21 cellular contexts compared by ENCODE assay signal in the genomic region with DNA sequence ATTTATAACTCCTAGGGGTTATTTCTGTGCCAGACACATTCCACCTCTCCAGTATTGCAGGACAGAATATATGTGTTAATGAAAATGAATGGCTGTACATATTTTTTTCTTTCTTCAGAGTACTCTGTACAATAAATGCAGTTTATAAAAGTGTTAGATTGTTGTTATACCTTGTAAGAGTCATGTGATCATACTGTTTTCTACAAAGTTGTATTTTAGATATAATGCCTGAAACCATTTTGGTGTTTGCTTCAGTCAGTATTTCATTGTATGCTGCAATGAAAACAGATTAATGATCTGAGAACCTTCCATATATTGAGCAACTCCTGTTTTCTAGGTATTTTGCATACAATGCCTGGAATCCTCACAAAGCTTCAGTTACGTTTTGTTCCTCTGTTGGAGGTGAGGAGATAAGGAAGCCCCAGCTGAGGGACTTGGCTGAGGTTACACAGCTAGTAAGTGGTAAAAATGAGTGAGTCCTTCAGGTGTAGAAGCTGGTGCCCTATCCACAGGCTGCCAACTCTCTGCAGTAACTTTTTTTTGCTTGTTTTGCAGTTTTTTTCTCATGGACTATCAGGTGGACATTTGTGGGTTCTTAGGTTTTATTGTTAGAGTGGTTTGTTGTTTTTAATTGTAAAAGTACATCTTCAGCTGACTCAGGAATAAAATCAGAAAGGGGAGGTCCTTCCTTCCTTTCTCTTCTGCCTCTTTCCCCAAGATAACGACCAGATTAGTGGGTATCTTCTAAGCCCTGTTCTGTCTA. TPM values are rescaled to one million over a fixed set of nuclear protein-coding genes. Genes with fewer than 3 reads are reported as not detected.
DNase-seq lines count a peak whose midpoint lies in the region; ATAC-seq, FAIRE-seq and TF ChIP-seq lines count a peak whose summit lies in the region.
"Had no signal": no experiment of that assay in that cellular context is flagged by ENCODE, and none has a peak within 500 bp of the region (broad histone marks: within the 10 kb centered on the region; RNA-seq: fewer than 3 reads in every experiment).

No MANE protein-coding gene starts in this region.

- H4K8ac ChIP-seq in IMR-90 (ENCODE audit: low read depth in 2 of 2, low read length in 2 of 2): no peak overlapping the region

- H4K5ac ChIP-seq in IMR-90 (ENCODE audit: low read depth, low read length): no peak overlapping the region

- H3K27me3 ChIP-seq in IMR-90 (ENCODE audit: control insufficient read depth, insufficient read depth, low read length): no peaks in the 10 kb centered on the region
- H3K27me3 ChIP-seq: BE2C, MG63 had no signal

- H3K14ac ChIP-seq in IMR-90 (replicated peaks; ENCODE audit: low read depth, low read length): no peak overlapping the region

- no peaks in the 10 kb centered on the region for H4K20me1 ChIP-seq in IMR-90 (ENCODE audit: insufficient read depth, low read length)

- H3K9ac ChIP-seq in IMR-90 (ENCODE audit: low read depth, low read length): no peak overlapping the region

- TF ChIP-seq RAD21 in IMR-90 (IDR thresholded peaks at IDR 0.05; ENCODE audit: low read length): no peak

- no peak for DNase-seq in activated T-cell treated with anti-CD3 and anti-CD28 coated beads, Interleukin-2, amount 50 U/mL, for 24 hours
- DNase-seq in activated T-cell treated with anti-CD3 and anti-CD28 coated beads for 4 hours (no peak), IMR-90 (no peak), renal cortical epithelial cell (ENCODE audit: low read depth) (peak; percentile 7), H4 (ENCODE audit: low spot score) (no peak), RCC 7860 (ENCODE audit: low spot score) (no peak)
- no peak for DNase-seq in activated T-helper 2 cell treated with anti-CD3 and anti-CD28 coated beads, Interferon-gamma antibody, Interleukin-2, Interleukin-4, amounts not matched to agents 10 μg/mL and 5 μg/mL and 100 μg/mL, durations not matched to agents 14 hours and 24 hours and 36 hours (ENCODE audit: low spot score)
- DNase-seq: BE2C, EL, MG63, NCI-H1048, NCI-H1436 treated with DMSO at 0.1 percent for 48 hours, NCI-H2029, NCI-H226, NCI-H510A treated with DMSO at 0.1 percent for 48 hours, NCI-H748 treated with DMSO at 0.1 percent for 48 hours had no signal

- peaks cover 95% of the 10 kb centered on the region for H3K36me3 Mint-ChIP-seq in activated T-cell treated with anti-CD3 and anti-CD28 coated beads, Interleukin-2, amount 50 U/mL, for 24 hours (ENCODE audit: low read depth)
- peaks cover 67% of the 10 kb centered on the region for H3K36me3 Mint-ChIP-seq in activated T-helper 2 cell treated with anti-CD3 and anti-CD28 coated beads, Interferon-gamma antibody, Interleukin-2, Interleukin-4, amounts not matched to agents 10 μg/mL and 5 μg/mL and 100 μg/mL, durations not matched to agents 14 hours and 24 hours and 36 hours (ENCODE audit: low read depth)

- no peak overlapping the region for H3K4ac ChIP-seq in IMR-90 (ENCODE audit: low read depth, low read length)

- no peak overlapping the region for H2BK120ac ChIP-seq in IMR-90 (ENCODE audit: low read depth, low read length)

- H3K36me3 ChIP-seq in IMR-90 (ENCODE audit: control insufficient read depth, insufficient read depth, low read length): peaks cover 39% of the 10 kb centered on the region

- H2AK9ac ChIP-seq in IMR-90 (replicated peaks; ENCODE audit: low read depth, low read length, poor library complexity): no peak overlapping the region

- H3K4me3 Mint-ChIP-seq in activated T-cell treated with anti-CD3 and anti-CD28 coated beads, Interleukin-2, amount 50 U/mL, for 24 hours: no peak overlapping the region
- H3K4me3 Mint-ChIP-seq in activated T-helper 2 cell treated with anti-CD3 and anti-CD28 coated beads, Interferon-gamma antibody, Interleukin-2, Interleukin-4, amounts not matched to agents 10 μg/mL and 5 μg/mL and 100 μg/mL, durations not matched to agents 14 hours and 24 hours and 36 hours (ENCODE audit: low read depth): no peak overlapping the region

- peaks cover 0 to 6% of the 10 kb centered on the region in 2 experiments; a peak in 1 of 4 replicates for H3K79me1 ChIP-seq in IMR-90 (ENCODE audit: low read depth in 1 of 2, low read length in 2 of 2)

- 100% methylated on average over 1 of the region's 2 CpGs; no CpG with 5 or more reads in 1 of the 2 experiments for WGBS in IMR-90 (ENCODE audit: extremely low coverage in 2 of 2, insufficient read length in 1 of 2), 2 experiments

- BruUV-seq in IMR-90 (replicated peaks; lab: Mats Ljungman, UMichigan): no TSS peak

- no peak for TF ChIP-seq POLR2A in IMR-90 (IDR thresholded peaks at IDR 0.05; ENCODE audit: low read depth, low read length)

- H3K4me1 ChIP-seq in IMR-90 (ENCODE audit: control insufficient read depth, insufficient read depth, low read length): no peaks in the 10 kb centered on the region
- H3K4me1 ChIP-seq: BE2C had no signal

- H2AK5ac ChIP-seq in IMR-90 (ENCODE audit: low read depth, low read length): no peak overlapping the region

- H3K4me2 ChIP-seq in IMR-90 (ENCODE audit: low read depth, low read length): no peak overlapping the region

- no peaks in the 10 kb centered on the region for H3K27me3 Mint-ChIP-seq in activated T-cell treated with anti-CD3 and anti-CD28 coated beads, Interleukin-2, amount 50 U/mL, for 24 hours
- no peaks in the 10 kb centered on the region for H3K27me3 Mint-ChIP-seq in activated T-helper 2 cell treated with anti-CD3 and anti-CD28 coated beads, Interferon-gamma antibody, Interleukin-2, Interleukin-4, amounts not matched to agents 10 μg/mL and 5 μg/mL and 100 μg/mL, durations not matched to agents 14 hours and 24 hours and 36 hours (ENCODE audit: low read depth)

- intact Hi-C loops in IMR-90 (cut with micrococcal nuclease): no loop called here
- intact Hi-C loops in activated T-helper 2 cell treated with anti-CD3 and anti-CD28 coated beads, Interferon-gamma antibody, Interleukin-2, Interleukin-4, amounts not matched to agents 10 μg/mL and 5 μg/mL and 100 μg/mL, durations not matched to agents 14 hours and 24 hours and 36 hours (cut with micrococcal nuclease): no loop called here

- H3K4me3 ChIP-seq in IMR-90 (ENCODE audit: insufficient read depth, low read depth, low read length): no peak overlapping the region
- H3K4me3 ChIP-seq: MG63 had no signal

- dilution Hi-C loops in IMR-90 (cut with HindIII; ENCODE audit: low sequenced_read_pairs, unreplicated experiment): no loop called here

- no peak overlapping the region for H2BK20ac ChIP-seq in IMR-90 (ENCODE audit: low read depth, low read length)

- H3K9me3 Mint-ChIP-seq in activated T-cell treated with anti-CD3 and anti-CD28 coated beads, Interleukin-2, amount 50 U/mL, for 24 hours: no peaks in the 10 kb centered on the region
- no peaks in the 10 kb centered on the region for H3K9me3 Mint-ChIP-seq in activated T-helper 2 cell treated with anti-CD3 and anti-CD28 coated beads, Interferon-gamma antibody, Interleukin-2, Interleukin-4, amounts not matched to agents 10 μg/mL and 5 μg/mL and 100 μg/mL, durations not matched to agents 14 hours and 24 hours and 36 hours

- H2BK15ac ChIP-seq in IMR-90 (ENCODE audit: low read depth, low read length): no peak overlapping the region

- no peak for TF ChIP-seq CTCF in IMR-90 (conservative IDR thresholded peaks at IDR 0.05; ENCODE audit: low read depth, low read length)

- peak overlapping the region; percentile 37 for H3K27ac Mint-ChIP-seq in activated T-cell treated with anti-CD3 and anti-CD28 coated beads, Interleukin-2, amount 50 U/mL, for 24 hours
- peak overlapping the region; percentile 12 for H3K27ac Mint-ChIP-seq in activated T-helper 2 cell treated with anti-CD3 and anti-CD28 coated beads, Interferon-gamma antibody, Interleukin-2, Interleukin-4, amounts not matched to agents 10 μg/mL and 5 μg/mL and 100 μg/mL, durations not matched to agents 14 hours and 24 hours and 36 hours

- in situ Hi-C loops in IMR-90 (cut with MboI; ENCODE audit: low sequenced_read_pairs): no loop called here

- no peak overlapping the region for H3K23ac ChIP-seq in IMR-90 (ENCODE audit: low read depth, low read length)

- no peak overlapping the region for H2BK5ac ChIP-seq in IMR-90 (ENCODE audit: low read depth, low read length, poor library complexity, severe bottlenecking)

- CTCF ChIA-PET in IMR-90 (lab: Yijun Ruan, JAX): no interaction called here

- H3K9me1 ChIP-seq in IMR-90 (ENCODE audit: insufficient read depth, low read length): no peaks in the 10 kb centered on the region

- no peak overlapping the region for H3K56ac ChIP-seq in IMR-90 (ENCODE audit: extremely low read depth, insufficient read depth, low read length)

- H2AFZ ChIP-seq in IMR-90 (replicated peaks; ENCODE audit: low read length, poor library complexity): no peak overlapping the region

- no peak overlapping the region for H4K91ac ChIP-seq in IMR-90 (ENCODE audit: insufficient read depth, low read depth, low read length)

- no peak for ATAC-seq in IMR-90 (ENCODE audit: low read depth)
- ATAC-seq: Panc1, SK-N-SH treated with all-trans-retinoic acid at 6 μM for 48 hours had no signal

- H3K4me1 Mint-ChIP-seq in activated T-cell treated with anti-CD3 and anti-CD28 coated beads, Interleukin-2, amount 50 U/mL, for 24 hours (ENCODE audit: low read depth): no peaks in the 10 kb centered on the region
- H3K4me1 Mint-ChIP-seq in activated T-helper 2 cell treated with anti-CD3 and anti-CD28 coated beads, Interferon-gamma antibody, Interleukin-2, Interleukin-4, amounts not matched to agents 10 μg/mL and 5 μg/mL and 100 μg/mL, durations not matched to agents 14 hours and 24 hours and 36 hours (ENCODE audit: low read depth): peaks cover 1% of the 10 kb centered on the region

- no peak overlapping the region for H3K18ac ChIP-seq in IMR-90 (ENCODE audit: low read depth, low read length)

- FAIRE-seq in RCC 7860 (lab: Jason Lieb, UNC): no peak
- FAIRE-seq: A204.1, GM19239, H1 had no signal

- POLR2A ChIA-PET in IMR-90 (lab: Charles Lee; ENCODE audit: unreplicated experiment): interaction anchor here (0.6 kb wide), 1 partner anchor 53 kb away, joined by 3 read pairs; no protein-coding TSS in a partner anchor

- H3K27ac ChIP-seq in IMR-90 (ENCODE audit: insufficient read depth, low read length): no peak overlapping the region

- no peaks in the 10 kb centered on the region for H3K9me3 ChIP-seq in IMR-90 (ENCODE audit: control insufficient read depth, insufficient read depth, low read length)
- H3K9me3 ChIP-seq: BE2C, MG63 had no signal

RNA-seq across cellular contexts. Expression of a gene that starts 11.6 kb away (rescaled TPM):
- total RNA-seq in IMR-90 (2012; rRNA removed): 46.1 and 50.3 TPM in 2 replicates
- polyA plus RNA-seq in IMR-90 (2012; rRNA removed): 45.2 and 48.8 TPM in 2 replicates
- 15.4 and 40.9 TPM in 2 replicates for polyA plus RNA-seq in IMR-90 (2012; cell fraction: cytosol; rRNA removed)
- 34.6 and 46.8 TPM in 2 replicates for polyA plus RNA-seq in IMR-90 (2012; cell fraction: nucleus; rRNA removed; ENCODE audit: low replicate concordance)
- total RNA-seq in activated T-helper 2 cell treated with anti-CD3 and anti-CD28 coated beads, Interferon-gamma antibody, Interleukin-2, Interleukin-4, amounts not matched to agents 10 μg/mL and 5 μg/mL and 100 μg/mL, durations not matched to agents 14 hours and 24 hours and 36 hours: 117 and 124 TPM in 2 replicates
- 47.0 and 100 TPM in 2 replicates for total RNA-seq in renal cortical epithelial cell
- 56.3 and 68.0 TPM in 2 replicates for total RNA-seq in H4 (2014; rRNA removed; shearing (Covaris generic))

RNA-seq across cellular contexts. Expression of a gene that starts 18.7 kb away (rescaled TPM):
- total RNA-seq in IMR-90 (2012; rRNA removed) (8.8 and 12.2 TPM in 2 replicates), renal cortical epithelial cell (6.8 and 11.0 TPM in 2 replicates)
- 11.9 and 12.5 TPM in 2 replicates for polyA plus RNA-seq in IMR-90 (2012; rRNA removed)
- 21.1 and 33.4 TPM in 2 replicates for polyA plus RNA-seq in IMR-90 (2012; cell fraction: cytosol; rRNA removed)
- polyA plus RNA-seq in IMR-90 (2012; cell fraction: nucleus; rRNA removed; ENCODE audit: low replicate concordance): 67.2 and 70.9 TPM in 2 replicates
- 26.4 and 27.8 TPM in 2 replicates for total RNA-seq in activated T-helper 2 cell treated with anti-CD3 and anti-CD28 coated beads, Interferon-gamma antibody, Interleukin-2, Interleukin-4, amounts not matched to agents 10 μg/mL and 5 μg/mL and 100 μg/mL, durations not matched to agents 14 hours and 24 hours and 36 hours
- total RNA-seq in H4 (2014; rRNA removed; shearing (Covaris generic)): 11.4 and 13.1 TPM in 2 replicates

RNA-seq across cellular contexts. Expression of a gene that starts 19.8 kb away (rescaled TPM):
- total RNA-seq in IMR-90 (2012; rRNA removed) (508 and 560 TPM in 2 replicates), renal cortical epithelial cell (195 and 429 TPM in 2 replicates)
- polyA plus RNA-seq in IMR-90 (2012; rRNA removed): 450 and 471 TPM in 2 replicates
- 194 and 327 TPM in 2 replicates for polyA plus RNA-seq in IMR-90 (2012; cell fraction: cytosol; rRNA removed)
- 50.4 and 220 TPM in 2 replicates for polyA plus RNA-seq in IMR-90 (2012; cell fraction: nucleus; rRNA removed; ENCODE audit: low replicate concordance)
- 277 and 278 TPM in 2 replicates for total RNA-seq in activated T-helper 2 cell treated with anti-CD3 and anti-CD28 coated beads, Interferon-gamma antibody, Interleukin-2, Interleukin-4, amounts not matched to agents 10 μg/mL and 5 μg/mL and 100 μg/mL, durations not matched to agents 14 hours and 24 hours and 36 hours
- total RNA-seq in H4 (2014; rRNA removed; shearing (Covaris generic)): 521 and 544 TPM in 2 replicates
